In the genomic region with DNA sequence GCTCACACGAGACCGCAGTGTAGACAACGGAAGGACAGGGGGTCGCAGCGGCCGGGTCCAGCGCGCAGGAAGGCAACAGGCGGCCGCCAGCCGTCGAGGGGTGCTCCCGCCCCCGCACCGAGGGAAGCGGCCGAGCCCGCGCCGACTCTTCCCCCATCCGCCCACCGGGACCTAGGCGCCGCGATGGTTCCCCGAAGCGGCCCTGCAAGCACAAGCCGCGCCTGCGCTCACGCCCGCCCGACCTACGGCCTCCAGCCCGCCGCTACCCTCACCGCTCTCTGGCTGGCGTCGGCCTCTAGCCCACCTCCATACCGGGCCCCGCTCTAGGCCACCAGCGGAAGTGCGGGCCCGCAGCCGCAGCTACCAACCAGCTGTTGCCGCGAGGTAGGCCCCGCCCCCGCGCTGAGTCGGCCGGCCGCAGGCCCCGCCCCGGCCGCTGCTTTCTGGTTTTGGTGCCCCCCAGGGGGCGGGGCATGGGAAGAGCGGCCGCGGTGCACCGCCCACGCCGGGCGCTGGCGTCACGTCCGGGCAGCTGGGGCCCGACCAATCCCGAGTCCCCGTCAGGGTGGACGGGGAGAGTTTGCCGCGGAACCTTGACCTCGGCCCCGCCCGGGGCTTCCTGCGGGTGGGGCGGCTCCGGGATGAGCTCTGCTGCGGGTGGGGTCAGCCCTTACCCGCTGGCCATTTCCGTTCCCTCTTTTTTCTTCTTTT, we compare ENCODE assay signal across 8 cellular contexts. TPM values are rescaled to one million over a fixed set of nuclear protein-coding genes. Genes with fewer than 3 reads are reported as not detected.
DNase-seq lines count a peak whose midpoint lies in the region; ATAC-seq and TF ChIP-seq lines count a peak whose summit lies in the region.

A gene with protein sequence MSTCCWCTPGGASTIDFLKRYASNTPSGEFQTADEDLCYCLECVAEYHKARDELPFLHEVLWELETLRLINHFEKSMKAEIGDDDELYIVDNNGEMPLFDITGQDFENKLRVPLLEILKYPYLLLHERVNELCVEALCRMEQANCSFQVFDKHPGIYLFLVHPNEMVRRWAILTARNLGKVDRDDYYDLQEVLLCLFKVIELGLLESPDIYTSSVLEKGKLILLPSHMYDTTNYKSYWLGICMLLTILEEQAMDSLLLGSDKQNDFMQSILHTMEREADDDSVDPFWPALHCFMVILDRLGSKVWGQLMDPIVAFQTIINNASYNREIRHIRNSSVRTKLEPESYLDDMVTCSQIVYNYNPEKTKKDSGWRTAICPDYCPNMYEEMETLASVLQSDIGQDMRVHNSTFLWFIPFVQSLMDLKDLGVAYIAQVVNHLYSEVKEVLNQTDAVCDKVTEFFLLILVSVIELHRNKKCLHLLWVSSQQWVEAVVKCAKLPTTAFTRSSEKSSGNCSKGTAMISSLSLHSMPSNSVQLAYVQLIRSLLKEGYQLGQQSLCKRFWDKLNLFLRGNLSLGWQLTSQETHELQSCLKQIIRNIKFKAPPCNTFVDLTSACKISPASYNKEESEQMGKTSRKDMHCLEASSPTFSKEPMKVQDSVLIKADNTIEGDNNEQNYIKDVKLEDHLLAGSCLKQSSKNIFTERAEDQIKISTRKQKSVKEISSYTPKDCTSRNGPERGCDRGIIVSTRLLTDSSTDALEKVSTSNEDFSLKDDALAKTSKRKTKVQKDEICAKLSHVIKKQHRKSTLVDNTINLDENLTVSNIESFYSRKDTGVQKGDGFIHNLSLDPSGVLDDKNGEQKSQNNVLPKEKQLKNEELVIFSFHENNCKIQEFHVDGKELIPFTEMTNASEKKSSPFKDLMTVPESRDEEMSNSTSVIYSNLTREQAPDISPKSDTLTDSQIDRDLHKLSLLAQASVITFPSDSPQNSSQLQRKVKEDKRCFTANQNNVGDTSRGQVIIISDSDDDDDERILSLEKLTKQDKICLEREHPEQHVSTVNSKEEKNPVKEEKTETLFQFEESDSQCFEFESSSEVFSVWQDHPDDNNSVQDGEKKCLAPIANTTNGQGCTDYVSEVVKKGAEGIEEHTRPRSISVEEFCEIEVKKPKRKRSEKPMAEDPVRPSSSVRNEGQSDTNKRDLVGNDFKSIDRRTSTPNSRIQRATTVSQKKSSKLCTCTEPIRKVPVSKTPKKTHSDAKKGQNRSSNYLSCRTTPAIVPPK (N-terminal part only) (minus strand): TSS at position 342 of the 711 bp plus-strand sequence. CDS start 5,558 bp downstream, outside the sequence.

- H3K4me3 ChIP-seq in CD4-positive, alpha-beta memory T cell (ENCODE audit: low read length in 2 of 2), result peak within 1 kb of the TSS; percentile 66 to 86
- H3K4me3 ChIP-seq in liver (ENCODE audit: low read depth in 1 of 3, low read length in 3 of 3), result peak within 1 kb of the TSS; percentile 70 to 98 (median 89)

- no peaks in the 10 kb centered on the region for H3K27me3 Mint-ChIP-seq in CD4-positive, alpha-beta memory T cell
- no peaks in the 10 kb centered on the region for H3K27me3 Mint-ChIP-seq in activated CD4-positive, alpha-beta memory T cell treated with anti-CD3 and anti-CD28 coated beads for 36 hours

- WGBS in liver, result under 1% methylated on average over 82 of the region's 82 CpGs

- DNase-seq in CD4-positive, alpha-beta memory T cell, result peak; percentile 89 to 93 (median 91)
- peak; percentile 97 for DNase-seq in HK-2 (ENCODE audit: unreplicated experiment)
- peak; percentile 86 for DNase-seq in NCI-H82 treated with DMSO at 0.1 percent for 48 hours (lab: John Stamatoyannopoulos, UW; ENCODE audit: unreplicated experiment)
- peak; percentile 97 for DNase-seq in activated CD4-positive, alpha-beta memory T cell treated with anti-CD3 and anti-CD28 coated beads for 36 hours
- peak; percentile 90 to 98 for DNase-seq in dermis microvascular lymphatic vessel endothelial cell (ENCODE audit: low read depth in 2 of 2)
- peak; percentile 98 for DNase-seq in stimulated activated CD4-positive, alpha-beta T cell treated with anti-CD3 and anti-CD28 coated beads, Interleukin-4, amount 100 ng/mL, for 1 hour

- peaks cover 18 to 45% of the 10 kb centered on the region in 2 donors for H3K36me3 Mint-ChIP-seq in CD4-positive, alpha-beta memory T cell
- H3K36me3 Mint-ChIP-seq in activated CD4-positive, alpha-beta memory T cell treated with anti-CD3 and anti-CD28 coated beads for 36 hours, result peaks cover 35% of the 10 kb centered on the region

- intact Hi-C loops in CD4-positive, alpha-beta memory T cell (cut with micrococcal nuclease), result loop anchor here (1.0 to 10.0 kb wide), 3 partner anchors 52 to 960 kb away; partner anchors contain the start of genes PRRC2B and TTF1
- intact Hi-C loops in activated CD4-positive, alpha-beta memory T cell treated with anti-CD3 and anti-CD28 coated beads for 36 hours (cut with micrococcal nuclease), result loop anchor here (1.0 to 10.0 kb wide), 10 partner anchors 52 to 1660 kb away; partner anchors contain the start of genes EXOSC2, GTF3C4, MED22 and POMT1

- POLR2A ChIA-PET in CD4-positive, alpha-beta memory T cell (lab: Charles Lee; ENCODE audit: partially characterized antibody), result interaction anchor here (0.6 to 2.3 kb wide), 22 partner anchors 9 to 1810 kb away, joined by 3 to 15 read pairs (median 4); partner anchors contain the start of genes DDX31, GTF3C4, GTF3C5 and RNU6ATAC
- POLR2A ChIA-PET in activated CD4-positive, alpha-beta memory T cell treated with anti-CD3 and anti-CD28 coated beads for 36 hours (lab: Charles Lee), result interaction anchor here (0.7 to 2.0 kb wide), 7 partner anchors 18 to 851 kb away, joined by 3 to 6 read pairs (median 3); no protein-coding TSS in a partner anchor

- H3K9me3 Mint-ChIP-seq in CD4-positive, alpha-beta memory T cell, result peaks cover 0 to 4% (median 0%) of the 10 kb centered on the region in 8 donors
- no peaks in the 10 kb centered on the region for H3K9me3 Mint-ChIP-seq in activated CD4-positive, alpha-beta memory T cell treated with anti-CD3 and anti-CD28 coated beads for 36 hours

- TF ChIP-seq CTCF in liver (IDR thresholded peaks at IDR 0.05; ENCODE audit: low read depth, low read length, missing input control), result no peak

- H3K9me3 ChIP-seq in CD4-positive, alpha-beta memory T cell (ENCODE audit: control insufficient read depth in 1 of 2, low read length in 2 of 2), result no peaks in the 10 kb centered on the region
- no peaks in the 10 kb centered on the region for H3K9me3 ChIP-seq in liver (ENCODE audit: control insufficient read depth in 4 of 4, low read length in 3 of 4)

- CTCF ChIA-PET in CD4-positive, alpha-beta memory T cell (lab: Charles Lee; ENCODE audit: partially characterized antibody), result interaction anchor here (1.2 to 1.8 kb wide), 4 partner anchors 57 to 115 kb away, joined by 3 to 4 read pairs (median 3); no protein-coding TSS in a partner anchor
- CTCF ChIA-PET in activated CD4-positive, alpha-beta memory T cell treated with anti-CD3 and anti-CD28 coated beads for 36 hours (lab: Charles Lee), result interaction anchor here (1.3 kb wide), 2 partner anchors 57 to 547 kb away, joined by 3 to 4 read pairs; no protein-coding TSS in a partner anchor

- peak within 1 kb of the TSS; percentile 91 to 95 (median 93) for H3K4me3 Mint-ChIP-seq in CD4-positive, alpha-beta memory T cell
- peak within 1 kb of the TSS; percentile 91 for H3K4me3 Mint-ChIP-seq in activated CD4-positive, alpha-beta memory T cell treated with anti-CD3 and anti-CD28 coated beads for 36 hours

- H3K4me1 Mint-ChIP-seq in CD4-positive, alpha-beta memory T cell, result peaks cover 30 to 53% (median 38%) of the 10 kb centered on the region in 4 donors
- H3K4me1 Mint-ChIP-seq in activated CD4-positive, alpha-beta memory T cell treated with anti-CD3 and anti-CD28 coated beads for 36 hours (ENCODE audit: low read depth), result peaks cover 37% of the 10 kb centered on the region

- no peak for TF ChIP-seq RAD21 in liver (IDR thresholded peaks at IDR 0.05)

- H3K27me3 ChIP-seq in CD4-positive, alpha-beta memory T cell (ENCODE audit: insufficient read depth, low read length), result no peaks in the 10 kb centered on the region
- H3K27me3 ChIP-seq in liver (ENCODE audit: control insufficient read depth in 4 of 4, insufficient read depth in 4 of 4, low read length in 3 of 4), result no peaks in the 10 kb centered on the region

- H3K4me1 ChIP-seq in CD4-positive, alpha-beta memory T cell (ENCODE audit: insufficient read depth, low read length), result peaks cover 38% of the 10 kb centered on the region
- peaks cover 0 to 34% (median 33%) of the 10 kb centered on the region in 4 donors for H3K4me1 ChIP-seq in liver (ENCODE audit: control insufficient read depth in 4 of 4, insufficient read depth in 4 of 4, low read length in 3 of 4)

- peaks cover 16% of the 10 kb centered on the region for H3K36me3 ChIP-seq in CD4-positive, alpha-beta memory T cell (ENCODE audit: insufficient read depth, low read length)
- H3K36me3 ChIP-seq in liver (ENCODE audit: control insufficient read depth in 4 of 4, insufficient read depth in 3 of 4, low read depth in 1 of 4, low read length in 3 of 4), result peaks cover 0 to 16% (median 4%) of the 10 kb centered on the region in 4 donors

- peak; percentile 84 for ATAC-seq in GM19455 (IDR thresholded peaks at IDR 0.05; ENCODE audit: unreplicated experiment)

- peak within 1 kb of the TSS; percentile 95 for H3K27ac ChIP-seq in CD4-positive, alpha-beta memory T cell (ENCODE audit: low read depth, low read length)
- H3K27ac ChIP-seq in liver (ENCODE audit: low read depth in 1 of 2, low read length in 2 of 2), result peak within 1 kb of the TSS; percentile 79 to 94

- H3K27ac Mint-ChIP-seq in CD4-positive, alpha-beta memory T cell, result peak within 1 kb of the TSS; percentile 92 to 100 (median 96)
- peak within 1 kb of the TSS; percentile 97 for H3K27ac Mint-ChIP-seq in activated CD4-positive, alpha-beta memory T cell treated with anti-CD3 and anti-CD28 coated beads for 36 hours

- H3K9ac ChIP-seq in liver (ENCODE audit: low read depth in 1 of 2, low read length in 2 of 2), result peak within 1 kb of the TSS; percentile 80 to 93

TF ChIP-seq in liver, 16 proteins besides CTCF, POLR2A, EP300 and RAD21 (continues in another document):
- TF ChIP-seq FOXA2 (IDR thresholded peaks at IDR 0.05) (no peak), HNF4A (conservative IDR thresholded peaks at IDR 0.05) (peak; percentile 51 to 52), HNF4G (IDR thresholded peaks at IDR 0.05) (no peak), RXRA (IDR thresholded peaks at IDR 0.05) (peak; percentile 33 to 64), FOXA1 (IDR thresholded peaks at IDR 0.05) (peak; percentile 48)
- TF ChIP-seq, protein P1, sequence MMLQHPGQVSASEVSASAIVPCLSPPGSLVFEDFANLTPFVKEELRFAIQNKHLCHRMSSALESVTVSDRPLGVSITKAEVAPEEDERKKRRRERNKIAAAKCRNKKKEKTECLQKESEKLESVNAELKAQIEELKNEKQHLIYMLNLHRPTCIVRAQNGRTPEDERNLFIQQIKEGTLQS (IDR thresholded peaks at IDR 0.05), result no peak

RNA-seq across cellular contexts. Expression of the gene that starts here (rescaled TPM):
- total RNA-seq in CD4-positive, alpha-beta memory T cell, result 10 to 100 TPM; 91.3 to 94.3 TPM
- polyA plus RNA-seq in CD4-positive, alpha-beta memory T cell, result 10 to 100 TPM; 10.1 to 39.2 TPM
- 10 to 100 TPM; 41.6 to 42.3 TPM for total RNA-seq in activated CD4-positive, alpha-beta memory T cell treated with anti-CD3 and anti-CD28 coated beads for 36 hours
- 57.0 and 76.0 TPM in 2 replicates for total RNA-seq in dermis microvascular lymphatic vessel endothelial cell
- total RNA-seq in liver, result 10 to 100 TPM; 27.3 to 60.2 TPM
- polyA plus RNA-seq in liver, result 10 to 100 TPM in 1 of 2 donors, 1 to 10 TPM in 1; 8.6 to 12.0 TPM

Comparison
In these comparisons a context has a peak if more than half of its experiments do, and no peak if none do; other contexts are left out.
1. Peak in every context shown above with its lines: DNase-seq, ATAC-seq, H3K4me3 ChIP-seq and H3K27ac ChIP-seq.